In genomic region chr2:86199834-86200177, GRCh38 we compare ENCODE assay signal across 8 cellular contexts. TPM values are rescaled to one million over a fixed set of nuclear protein-coding genes. Genes with fewer than 3 reads are reported as not detected.
DNase-seq lines count a peak whose midpoint lies in the region; ATAC-seq and TF ChIP-seq lines count a peak whose summit lies in the region.

No MANE protein-coding gene starts in this region.

- intact Hi-C loops in activated CD4-positive, alpha-beta T cell treated with anti-CD3 and anti-CD28 coated beads for 36 hours (cut with DNase I, micrococcal nuclease) = loop anchor here (1.0 to 10.0 kb wide), 7 partner anchors 95 to 845 kb away; partner anchors contain the start of genes C2orf68 (in 1 of the 2), CAPG (in 1 of the 2), ELMOD3 (in 1 of the 2) and POLR1A (in 1 of the 2)

- H3K27me3 ChIP-seq in kidney epithelial cell (ENCODE audit: control insufficient read depth, insufficient read depth, low read length) (no peaks in the 10 kb centered on the region), suprapubic skin (no peaks in the 10 kb centered on the region)

- peak overlapping the region; percentile 90 for H3K4me3 Mint-ChIP-seq in activated CD4-positive, alpha-beta T cell treated with anti-CD3 and anti-CD28 coated beads for 36 hours
- peak overlapping the region; percentile 99 for H3K4me3 Mint-ChIP-seq in activated naive CD8-positive, alpha-beta T cell treated with anti-CD3 and anti-CD28 coated beads, Interleukin-2, amount 10 ng/mL, durations not matched to agents 7 days and 5 days

- no peaks in the 10 kb centered on the region for H3K9me3 ChIP-seq in suprapubic skin

- H3K4me3 ChIP-seq in kidney epithelial cell (ENCODE audit: low read depth, low read length) (peak overlapping the region; percentile 98), suprapubic skin (peak overlapping the region; percentile 79)

- H3K27ac ChIP-seq in suprapubic skin = peak overlapping the region; percentile 80

- peak overlapping the region; percentile 94 for H3K27ac Mint-ChIP-seq in activated CD4-positive, alpha-beta T cell treated with anti-CD3 and anti-CD28 coated beads for 36 hours
- H3K27ac Mint-ChIP-seq in activated naive CD8-positive, alpha-beta T cell treated with anti-CD3 and anti-CD28 coated beads, Interleukin-2, amount 10 ng/mL, durations not matched to agents 7 days and 5 days = peak overlapping the region; percentile 99

- POLR2A ChIA-PET in activated CD4-positive, alpha-beta T cell treated with anti-CD3 and anti-CD28 coated beads for 36 hours (lab: Charles Lee) = interaction anchor here (1.3 kb wide), 1 partner anchor 94 kb away, joined by 3 read pairs; the partner anchor contains the start of genes POLR1A and PTCD3
- POLR2A ChIA-PET in activated naive CD8-positive, alpha-beta T cell treated with anti-CD3 and anti-CD28 coated beads, Interleukin-2, amount 10 ng/mL, durations not matched to agents 7 days and 5 days (lab: Charles Lee) = interaction anchor here (0.6 to 3.2 kb wide), 5 partner anchors 14 to 587 kb away, joined by 3 to 13 read pairs (median 5); partner anchors contain the start of genes KDM3A, POLR1A and PTCD3

- H3K36me3 ChIP-seq in kidney epithelial cell (ENCODE audit: control insufficient read depth, insufficient read depth, low read length) = no peaks in the 10 kb centered on the region
- H3K36me3 ChIP-seq in suprapubic skin = peaks cover under 1% of the 10 kb centered on the region

- H3K9me3 Mint-ChIP-seq in activated CD4-positive, alpha-beta T cell treated with anti-CD3 and anti-CD28 coated beads for 36 hours (ENCODE audit: low read depth) = no peaks in the 10 kb centered on the region
- no peaks in the 10 kb centered on the region for H3K9me3 Mint-ChIP-seq in activated naive CD8-positive, alpha-beta T cell treated with anti-CD3 and anti-CD28 coated beads, Interleukin-2, amount 10 ng/mL, durations not matched to agents 7 days and 5 days

- TF ChIP-seq EP300 in suprapubic skin (IDR thresholded peaks at IDR 0.05) = no peak

- peaks cover 33% of the 10 kb centered on the region for H3K4me1 Mint-ChIP-seq in activated CD4-positive, alpha-beta T cell treated with anti-CD3 and anti-CD28 coated beads for 36 hours
- peaks cover 37% of the 10 kb centered on the region for H3K4me1 Mint-ChIP-seq in activated naive CD8-positive, alpha-beta T cell treated with anti-CD3 and anti-CD28 coated beads, Interleukin-2, amount 10 ng/mL, durations not matched to agents 7 days and 5 days

- CTCF ChIA-PET in activated CD4-positive, alpha-beta T cell treated with anti-CD3 and anti-CD28 coated beads for 36 hours (lab: Charles Lee) = interaction anchor here (0.7 to 1.1 kb wide), 3 partner anchors 21 to 305 kb away, joined by 3 to 6 read pairs (median 3); no protein-coding TSS in a partner anchor

- DNase-seq in activated CD4-positive, alpha-beta T cell treated with anti-CD3 and anti-CD28 coated beads for 36 hours = no peak
- DNase-seq in activated CD4-positive, alpha-beta T cell treated with anti-CD3 and anti-CD28 coated beads, Interleukin-2, amount 50 U/mL, for 48 hours = no peak
- no peak for DNase-seq in activated naive CD8-positive, alpha-beta T cell treated with anti-CD3 and anti-CD28 coated beads, Interleukin-2, amount 10 ng/mL, durations not matched to agents 7 days and 5 days
- no peak for DNase-seq in kidney epithelial cell (ENCODE audit: low read depth)
- DNase-seq in suprapubic skin (ENCODE audit: low spot score in 2 of 2) = no peak
- no peak for DNase-seq in pons (ENCODE audit: low spot score)

- TF ChIP-seq POLR2A in suprapubic skin (IDR thresholded peaks at IDR 0.05) = no peak

- H3K36me3 Mint-ChIP-seq in activated CD4-positive, alpha-beta T cell treated with anti-CD3 and anti-CD28 coated beads for 36 hours (ENCODE audit: low read depth) = peaks cover 19% of the 10 kb centered on the region
- peaks cover 7% of the 10 kb centered on the region for H3K36me3 Mint-ChIP-seq in activated naive CD8-positive, alpha-beta T cell treated with anti-CD3 and anti-CD28 coated beads, Interleukin-2, amount 10 ng/mL, durations not matched to agents 7 days and 5 days

- TF ChIP-seq CTCF in kidney epithelial cell (IDR thresholded peaks at IDR 0.05; ENCODE audit: insufficient read depth, low read length, poor library complexity, severe bottlenecking) (no peak), suprapubic skin (IDR thresholded peaks at IDR 0.05) (no peak)

- WGBS in suprapubic skin = under 1% methylated on average over 8 of the region's 8 CpGs

- peaks cover 31% of the 10 kb centered on the region for H3K4me1 ChIP-seq in suprapubic skin

- H3K27me3 Mint-ChIP-seq in activated CD4-positive, alpha-beta T cell treated with anti-CD3 and anti-CD28 coated beads for 36 hours = no peaks in the 10 kb centered on the region
- no peaks in the 10 kb centered on the region for H3K27me3 Mint-ChIP-seq in activated naive CD8-positive, alpha-beta T cell treated with anti-CD3 and anti-CD28 coated beads, Interleukin-2, amount 10 ng/mL, durations not matched to agents 7 days and 5 days

- ATAC-seq in activated CD4-positive, alpha-beta T cell treated with anti-CD3 and anti-CD28 coated beads for 36 hours = no peak
- ATAC-seq in activated naive CD8-positive, alpha-beta T cell treated with anti-CD3 and anti-CD28 coated beads, Interleukin-2, amount 10 ng/mL, durations not matched to agents 7 days and 5 days (ENCODE audit: low read depth) = no peak
- ATAC-seq in HG02970 (IDR thresholded peaks at IDR 0.05; ENCODE audit: low FRiP score, unreplicated experiment) = no peak
- ATAC-seq in GM19397 (IDR thresholded peaks at IDR 0.05; ENCODE audit: unreplicated experiment) = no peak

RNA-seq across cellular contexts. Expression of gene MRPL35, which starts 0.5 kb away (rescaled TPM):
- total RNA-seq in activated CD4-positive, alpha-beta T cell treated with anti-CD3 and anti-CD28 coated beads for 36 hours = 10 to 100 TPM; 83.2 to 93.2 TPM
- total RNA-seq in activated naive CD8-positive, alpha-beta T cell treated with anti-CD3 and anti-CD28 coated beads, Interleukin-2, amount 10 ng/mL, durations not matched to agents 7 days and 5 days = 10 to 100 TPM; 38.5 to 39.7 TPM
- total RNA-seq in kidney epithelial cell (24.5 and 32.2 TPM in 2 replicates), suprapubic skin (10 to 100 TPM; 10.7 to 28.1 (median 24.2) TPM)

RNA-seq across cellular contexts. Expression of gene IMMT, which starts 4.5 kb away (rescaled TPM):
- total RNA-seq in activated CD4-positive, alpha-beta T cell treated with anti-CD3 and anti-CD28 coated beads for 36 hours = 100 to 1,000 TPM; 172 to 182 TPM
- 100 to 1,000 TPM; 121 to 122 TPM for total RNA-seq in activated naive CD8-positive, alpha-beta T cell treated with anti-CD3 and anti-CD28 coated beads, Interleukin-2, amount 10 ng/mL, durations not matched to agents 7 days and 5 days
- total RNA-seq in kidney epithelial cell (66.9 and 77.2 TPM in 2 replicates), suprapubic skin (10 to 100 TPM; 39.5 to 73.2 (median 46.7) TPM)
